Comparison of ENCODE assay signal across 1 cellular context in the genomic region with DNA sequence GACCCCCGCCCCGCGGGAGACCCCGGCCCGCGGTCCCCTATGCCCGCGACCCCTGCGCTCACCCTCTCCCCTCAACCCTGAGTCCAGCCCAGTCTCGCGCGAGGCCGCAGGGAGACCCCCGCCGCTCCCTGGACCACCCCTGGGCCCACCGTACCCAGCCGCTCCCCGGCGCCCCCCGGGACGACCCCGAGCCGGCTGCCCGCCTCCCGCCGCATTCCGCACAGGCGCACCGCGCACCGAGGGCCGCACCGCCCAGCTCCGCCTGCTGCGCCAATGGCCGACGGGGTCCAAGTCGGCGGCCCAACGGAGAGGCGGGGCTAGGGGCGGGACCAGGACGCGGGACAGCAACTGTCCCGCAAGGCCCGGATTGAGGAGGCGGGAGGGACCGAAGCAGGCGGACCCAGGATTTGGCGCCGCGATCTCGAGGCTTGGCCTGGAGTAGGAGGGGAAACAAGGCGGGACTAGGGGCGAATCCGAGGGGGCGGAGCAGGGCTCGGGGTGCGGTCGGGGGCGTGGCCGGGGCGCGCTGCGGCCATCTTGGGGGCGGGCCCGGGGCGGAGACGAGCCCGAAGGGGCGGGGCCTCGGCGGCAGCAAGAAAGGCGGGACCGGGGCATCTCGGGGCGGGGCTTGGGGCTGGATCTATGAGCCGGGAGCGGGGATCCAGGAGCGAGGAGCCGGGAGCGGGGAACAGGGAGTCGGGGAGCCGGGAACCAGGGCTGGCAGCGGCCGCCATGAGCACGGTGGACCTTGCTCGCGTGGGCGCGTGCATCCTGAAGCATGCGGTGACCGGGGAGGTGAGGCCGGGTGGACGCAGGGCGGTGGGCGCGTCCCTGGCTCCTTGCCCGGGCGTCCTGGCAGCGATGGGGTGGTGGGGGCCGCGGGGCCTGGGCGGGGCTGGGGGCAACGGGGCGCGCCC.
TF ChIP-seq lines count a peak whose summit lies in the region.

A gene with protein sequence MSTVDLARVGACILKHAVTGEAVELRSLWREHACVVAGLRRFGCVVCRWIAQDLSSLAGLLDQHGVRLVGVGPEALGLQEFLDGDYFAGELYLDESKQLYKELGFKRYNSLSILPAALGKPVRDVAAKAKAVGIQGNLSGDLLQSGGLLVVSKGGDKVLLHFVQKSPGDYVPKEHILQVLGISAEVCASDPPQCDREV (plus strand): TSS at position 624 of the 917 bp plus-strand sequence. CDS start 109 bp downstream, at position 733.

TF ChIP-seq in GM12878, 131 proteins besides CTCF, POLR2A, EP300 and RAD21 (continued from another document and continues in another):
- TF ChIP-seq, protein P1, sequence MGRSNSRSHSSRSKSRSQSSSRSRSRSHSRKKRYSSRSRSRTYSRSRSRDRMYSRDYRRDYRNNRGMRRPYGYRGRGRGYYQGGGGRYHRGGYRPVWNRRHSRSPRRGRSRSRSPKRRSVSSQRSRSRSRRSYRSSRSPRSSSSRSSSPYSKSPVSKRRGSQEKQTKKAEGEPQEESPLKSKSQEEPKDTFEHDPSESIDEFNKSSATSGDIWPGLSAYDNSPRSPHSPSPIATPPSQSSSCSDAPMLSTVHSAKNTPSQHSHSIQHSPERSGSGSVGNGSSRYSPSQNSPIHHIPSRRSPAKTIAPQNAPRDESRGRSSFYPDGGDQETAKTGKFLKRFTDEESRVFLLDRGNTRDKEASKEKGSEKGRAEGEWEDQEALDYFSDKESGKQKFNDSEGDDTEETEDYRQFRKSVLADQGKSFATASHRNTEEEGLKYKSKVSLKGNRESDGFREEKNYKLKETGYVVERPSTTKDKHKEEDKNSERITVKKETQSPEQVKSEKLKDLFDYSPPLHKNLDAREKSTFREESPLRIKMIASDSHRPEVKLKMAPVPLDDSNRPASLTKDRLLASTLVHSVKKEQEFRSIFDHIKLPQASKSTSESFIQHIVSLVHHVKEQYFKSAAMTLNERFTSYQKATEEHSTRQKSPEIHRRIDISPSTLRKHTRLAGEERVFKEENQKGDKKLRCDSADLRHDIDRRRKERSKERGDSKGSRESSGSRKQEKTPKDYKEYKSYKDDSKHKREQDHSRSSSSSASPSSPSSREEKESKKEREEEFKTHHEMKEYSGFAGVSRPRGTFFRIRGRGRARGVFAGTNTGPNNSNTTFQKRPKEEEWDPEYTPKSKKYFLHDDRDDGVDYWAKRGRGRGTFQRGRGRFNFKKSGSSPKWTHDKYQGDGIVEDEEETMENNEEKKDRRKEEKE (IDR thresholded peaks at IDR 0.05), result no peak
- TF ChIP-seq SMC3 (IDR thresholded peaks at IDR 0.05; ENCODE audit: borderline replicate concordance, low read length) (no peak), BACH1 (IDR thresholded peaks at IDR 0.05; ENCODE audit: borderline replicate concordance) (peak; percentile 41; the same call in 1 of the 2 replicates), LARP7 (IDR thresholded peaks at IDR 0.05) (peak; percentile 38; the same call in 1 of the 2 replicates), NBN (IDR thresholded peaks at IDR 0.05) (no peak), POU2F2 (IDR thresholded peaks at IDR 0.05; ENCODE audit: borderline replicate concordance, low read depth, low read length) (no peak), ZNF24 (IDR thresholded peaks at IDR 0.05) (no peak), CHD4 (IDR thresholded peaks at IDR 0.05) (no peak), MXI1 (IDR thresholded peaks at IDR 0.05; ENCODE audit: low read depth, low read length) (0 out of 2 replicates have a peak, but pooled peaks have one; percentile 29), SMAD5 (IDR thresholded peaks at IDR 0.05; ENCODE audit: low read depth) (no peak), ESRRA (IDR thresholded peaks at IDR 0.05; ENCODE audit: low read length) (no peak), TAF1 (IDR thresholded peaks at IDR 0.05; ENCODE audit: borderline replicate concordance, low read depth, low read length) (peak; percentile 51; the same call in 1 of the 2 replicates), YY1 (IDR thresholded peaks at IDR 0.05; ENCODE audit: low read depth, low read length) (peak; percentile 92), TCF3 (IDR thresholded peaks at IDR 0.05; ENCODE audit: borderline replicate concordance, insufficient read depth, low read depth, low read length) (no peak), RELA (IDR thresholded peaks at IDR 0.05; ENCODE audit: borderline replicate concordance, partially characterized antibody) (peak; percentile 30), KLF5 (IDR thresholded peaks at IDR 0.05; ENCODE audit: partially characterized antibody) (no peak), SRF (IDR thresholded peaks at IDR 0.05; ENCODE audit: low read depth in 2 of 2, low read length in 2 of 2) (no peak), HDAC6 (IDR thresholded peaks at IDR 0.05; ENCODE audit: unreplicated experiment) (peak; percentile 43)
- TF ChIP-seq, protein P2, sequence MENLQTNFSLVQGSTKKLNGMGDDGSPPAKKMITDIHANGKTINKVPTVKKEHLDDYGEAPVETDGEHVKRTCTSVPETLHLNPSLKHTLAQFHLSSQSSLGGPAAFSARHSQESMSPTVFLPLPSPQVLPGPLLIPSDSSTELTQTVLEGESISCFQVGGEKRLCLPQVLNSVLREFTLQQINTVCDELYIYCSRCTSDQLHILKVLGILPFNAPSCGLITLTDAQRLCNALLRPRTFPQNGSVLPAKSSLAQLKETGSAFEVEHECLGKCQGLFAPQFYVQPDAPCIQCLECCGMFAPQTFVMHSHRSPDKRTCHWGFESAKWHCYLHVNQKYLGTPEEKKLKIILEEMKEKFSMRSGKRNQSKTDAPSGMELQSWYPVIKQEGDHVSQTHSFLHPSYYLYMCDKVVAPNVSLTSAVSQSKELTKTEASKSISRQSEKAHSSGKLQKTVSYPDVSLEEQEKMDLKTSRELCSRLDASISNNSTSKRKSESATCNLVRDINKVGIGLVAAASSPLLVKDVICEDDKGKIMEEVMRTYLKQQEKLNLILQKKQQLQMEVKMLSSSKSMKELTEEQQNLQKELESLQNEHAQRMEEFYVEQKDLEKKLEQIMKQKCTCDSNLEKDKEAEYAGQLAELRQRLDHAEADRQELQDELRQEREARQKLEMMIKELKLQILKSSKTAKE (IDR thresholded peaks at IDR 0.05; ENCODE audit: low read depth, poor library complexity, severe bottlenecking), result no peak
- TF ChIP-seq, protein P3, sequence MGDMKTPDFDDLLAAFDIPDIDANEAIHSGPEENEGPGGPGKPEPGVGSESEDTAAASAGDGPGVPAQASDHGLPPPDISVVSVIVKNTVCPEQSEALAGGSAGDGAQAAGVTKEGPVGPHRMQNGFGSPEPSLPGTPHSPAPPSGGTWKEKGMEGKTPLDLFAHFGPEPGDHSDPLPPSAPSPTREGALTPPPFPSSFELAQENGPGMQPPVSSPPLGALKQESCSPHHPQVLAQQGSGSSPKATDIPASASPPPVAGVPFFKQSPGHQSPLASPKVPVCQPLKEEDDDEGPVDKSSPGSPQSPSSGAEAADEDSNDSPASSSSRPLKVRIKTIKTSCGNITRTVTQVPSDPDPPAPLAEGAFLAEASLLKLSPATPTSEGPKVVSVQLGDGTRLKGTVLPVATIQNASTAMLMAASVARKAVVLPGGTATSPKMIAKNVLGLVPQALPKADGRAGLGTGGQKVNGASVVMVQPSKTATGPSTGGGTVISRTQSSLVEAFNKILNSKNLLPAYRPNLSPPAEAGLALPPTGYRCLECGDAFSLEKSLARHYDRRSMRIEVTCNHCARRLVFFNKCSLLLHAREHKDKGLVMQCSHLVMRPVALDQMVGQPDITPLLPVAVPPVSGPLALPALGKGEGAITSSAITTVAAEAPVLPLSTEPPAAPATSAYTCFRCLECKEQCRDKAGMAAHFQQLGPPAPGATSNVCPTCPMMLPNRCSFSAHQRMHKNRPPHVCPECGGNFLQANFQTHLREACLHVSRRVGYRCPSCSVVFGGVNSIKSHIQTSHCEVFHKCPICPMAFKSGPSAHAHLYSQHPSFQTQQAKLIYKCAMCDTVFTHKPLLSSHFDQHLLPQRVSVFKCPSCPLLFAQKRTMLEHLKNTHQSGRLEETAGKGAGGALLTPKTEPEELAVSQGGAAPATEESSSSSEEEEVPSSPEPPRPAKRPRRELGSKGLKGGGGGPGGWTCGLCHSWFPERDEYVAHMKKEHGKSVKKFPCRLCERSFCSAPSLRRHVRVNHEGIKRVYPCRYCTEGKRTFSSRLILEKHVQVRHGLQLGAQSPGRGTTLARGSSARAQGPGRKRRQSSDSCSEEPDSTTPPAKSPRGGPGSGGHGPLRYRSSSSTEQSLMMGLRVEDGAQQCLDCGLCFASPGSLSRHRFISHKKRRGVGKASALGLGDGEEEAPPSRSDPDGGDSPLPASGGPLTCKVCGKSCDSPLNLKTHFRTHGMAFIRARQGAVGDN (IDR thresholded peaks at IDR 0.05), result no peak; the same call in 1 of the 2 replicates
- TF ChIP-seq, protein P4, sequence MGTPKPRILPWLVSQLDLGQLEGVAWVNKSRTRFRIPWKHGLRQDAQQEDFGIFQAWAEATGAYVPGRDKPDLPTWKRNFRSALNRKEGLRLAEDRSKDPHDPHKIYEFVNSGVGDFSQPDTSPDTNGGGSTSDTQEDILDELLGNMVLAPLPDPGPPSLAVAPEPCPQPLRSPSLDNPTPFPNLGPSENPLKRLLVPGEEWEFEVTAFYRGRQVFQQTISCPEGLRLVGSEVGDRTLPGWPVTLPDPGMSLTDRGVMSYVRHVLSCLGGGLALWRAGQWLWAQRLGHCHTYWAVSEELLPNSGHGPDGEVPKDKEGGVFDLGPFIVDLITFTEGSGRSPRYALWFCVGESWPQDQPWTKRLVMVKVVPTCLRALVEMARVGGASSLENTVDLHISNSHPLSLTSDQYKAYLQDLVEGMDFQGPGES (IDR thresholded peaks at IDR 0.05), result no peak; the same call in 1 of the 2 replicates
- TF ChIP-seq, protein P5, sequence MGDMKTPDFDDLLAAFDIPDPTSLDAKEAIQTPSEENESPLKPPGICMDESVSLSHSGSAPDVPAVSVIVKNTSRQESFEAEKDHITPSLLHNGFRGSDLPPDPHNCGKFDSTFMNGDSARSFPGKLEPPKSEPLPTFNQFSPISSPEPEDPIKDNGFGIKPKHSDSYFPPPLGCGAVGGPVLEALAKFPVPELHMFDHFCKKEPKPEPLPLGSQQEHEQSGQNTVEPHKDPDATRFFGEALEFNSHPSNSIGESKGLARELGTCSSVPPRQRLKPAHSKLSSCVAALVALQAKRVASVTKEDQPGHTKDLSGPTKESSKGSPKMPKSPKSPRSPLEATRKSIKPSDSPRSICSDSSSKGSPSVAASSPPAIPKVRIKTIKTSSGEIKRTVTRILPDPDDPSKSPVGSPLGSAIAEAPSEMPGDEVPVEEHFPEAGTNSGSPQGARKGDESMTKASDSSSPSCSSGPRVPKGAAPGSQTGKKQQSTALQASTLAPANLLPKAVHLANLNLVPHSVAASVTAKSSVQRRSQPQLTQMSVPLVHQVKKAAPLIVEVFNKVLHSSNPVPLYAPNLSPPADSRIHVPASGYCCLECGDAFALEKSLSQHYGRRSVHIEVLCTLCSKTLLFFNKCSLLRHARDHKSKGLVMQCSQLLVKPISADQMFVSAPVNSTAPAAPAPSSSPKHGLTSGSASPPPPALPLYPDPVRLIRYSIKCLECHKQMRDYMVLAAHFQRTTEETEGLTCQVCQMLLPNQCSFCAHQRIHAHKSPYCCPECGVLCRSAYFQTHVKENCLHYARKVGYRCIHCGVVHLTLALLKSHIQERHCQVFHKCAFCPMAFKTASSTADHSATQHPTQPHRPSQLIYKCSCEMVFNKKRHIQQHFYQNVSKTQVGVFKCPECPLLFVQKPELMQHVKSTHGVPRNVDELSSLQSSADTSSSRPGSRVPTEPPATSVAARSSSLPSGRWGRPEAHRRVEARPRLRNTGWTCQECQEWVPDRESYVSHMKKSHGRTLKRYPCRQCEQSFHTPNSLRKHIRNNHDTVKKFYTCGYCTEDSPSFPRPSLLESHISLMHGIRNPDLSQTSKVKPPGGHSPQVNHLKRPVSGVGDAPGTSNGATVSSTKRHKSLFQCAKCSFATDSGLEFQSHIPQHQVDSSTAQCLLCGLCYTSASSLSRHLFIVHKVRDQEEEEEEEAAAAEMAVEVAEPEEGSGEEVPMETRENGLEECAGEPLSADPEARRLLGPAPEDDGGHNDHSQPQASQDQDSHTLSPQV (IDR thresholded peaks at IDR 0.05), result no peak
- TF ChIP-seq, protein P6, sequence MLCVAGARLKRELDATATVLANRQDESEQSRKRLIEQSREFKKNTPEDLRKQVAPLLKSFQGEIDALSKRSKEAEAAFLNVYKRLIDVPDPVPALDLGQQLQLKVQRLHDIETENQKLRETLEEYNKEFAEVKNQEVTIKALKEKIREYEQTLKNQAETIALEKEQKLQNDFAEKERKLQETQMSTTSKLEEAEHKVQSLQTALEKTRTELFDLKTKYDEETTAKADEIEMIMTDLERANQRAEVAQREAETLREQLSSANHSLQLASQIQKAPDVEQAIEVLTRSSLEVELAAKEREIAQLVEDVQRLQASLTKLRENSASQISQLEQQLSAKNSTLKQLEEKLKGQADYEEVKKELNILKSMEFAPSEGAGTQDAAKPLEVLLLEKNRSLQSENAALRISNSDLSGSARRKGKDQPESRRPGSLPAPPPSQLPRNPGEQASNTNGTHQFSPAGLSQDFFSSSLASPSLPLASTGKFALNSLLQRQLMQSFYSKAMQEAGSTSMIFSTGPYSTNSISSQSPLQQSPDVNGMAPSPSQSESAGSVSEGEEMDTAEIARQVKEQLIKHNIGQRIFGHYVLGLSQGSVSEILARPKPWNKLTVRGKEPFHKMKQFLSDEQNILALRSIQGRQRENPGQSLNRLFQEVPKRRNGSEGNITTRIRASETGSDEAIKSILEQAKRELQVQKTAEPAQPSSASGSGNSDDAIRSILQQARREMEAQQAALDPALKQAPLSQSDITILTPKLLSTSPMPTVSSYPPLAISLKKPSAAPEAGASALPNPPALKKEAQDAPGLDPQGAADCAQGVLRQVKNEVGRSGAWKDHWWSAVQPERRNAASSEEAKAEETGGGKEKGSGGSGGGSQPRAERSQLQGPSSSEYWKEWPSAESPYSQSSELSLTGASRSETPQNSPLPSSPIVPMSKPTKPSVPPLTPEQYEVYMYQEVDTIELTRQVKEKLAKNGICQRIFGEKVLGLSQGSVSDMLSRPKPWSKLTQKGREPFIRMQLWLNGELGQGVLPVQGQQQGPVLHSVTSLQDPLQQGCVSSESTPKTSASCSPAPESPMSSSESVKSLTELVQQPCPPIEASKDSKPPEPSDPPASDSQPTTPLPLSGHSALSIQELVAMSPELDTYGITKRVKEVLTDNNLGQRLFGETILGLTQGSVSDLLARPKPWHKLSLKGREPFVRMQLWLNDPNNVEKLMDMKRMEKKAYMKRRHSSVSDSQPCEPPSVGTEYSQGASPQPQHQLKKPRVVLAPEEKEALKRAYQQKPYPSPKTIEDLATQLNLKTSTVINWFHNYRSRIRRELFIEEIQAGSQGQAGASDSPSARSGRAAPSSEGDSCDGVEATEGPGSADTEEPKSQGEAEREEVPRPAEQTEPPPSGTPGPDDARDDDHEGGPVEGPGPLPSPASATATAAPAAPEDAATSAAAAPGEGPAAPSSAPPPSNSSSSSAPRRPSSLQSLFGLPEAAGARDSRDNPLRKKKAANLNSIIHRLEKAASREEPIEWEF (IDR thresholded peaks at IDR 0.05; ENCODE audit: insufficient replicate concordance, low read depth, low read length), result no peak
- TF ChIP-seq, protein P7, sequence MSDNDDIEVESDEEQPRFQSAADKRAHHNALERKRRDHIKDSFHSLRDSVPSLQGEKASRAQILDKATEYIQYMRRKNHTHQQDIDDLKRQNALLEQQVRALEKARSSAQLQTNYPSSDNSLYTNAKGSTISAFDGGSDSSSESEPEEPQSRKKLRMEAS (IDR thresholded peaks at IDR 0.05; ENCODE audit: low read depth, low read length), result peak; percentile 35; the same call in 1 of the 2 replicates
- TF ChIP-seq, protein P8, sequence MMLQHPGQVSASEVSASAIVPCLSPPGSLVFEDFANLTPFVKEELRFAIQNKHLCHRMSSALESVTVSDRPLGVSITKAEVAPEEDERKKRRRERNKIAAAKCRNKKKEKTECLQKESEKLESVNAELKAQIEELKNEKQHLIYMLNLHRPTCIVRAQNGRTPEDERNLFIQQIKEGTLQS (IDR thresholded peaks at IDR 0.05; ENCODE audit: borderline replicate concordance, extremely low read depth, low read depth, low read length), result no peak
